ENCODE assay signal across 8 cellular contexts in the genomic region with DNA sequence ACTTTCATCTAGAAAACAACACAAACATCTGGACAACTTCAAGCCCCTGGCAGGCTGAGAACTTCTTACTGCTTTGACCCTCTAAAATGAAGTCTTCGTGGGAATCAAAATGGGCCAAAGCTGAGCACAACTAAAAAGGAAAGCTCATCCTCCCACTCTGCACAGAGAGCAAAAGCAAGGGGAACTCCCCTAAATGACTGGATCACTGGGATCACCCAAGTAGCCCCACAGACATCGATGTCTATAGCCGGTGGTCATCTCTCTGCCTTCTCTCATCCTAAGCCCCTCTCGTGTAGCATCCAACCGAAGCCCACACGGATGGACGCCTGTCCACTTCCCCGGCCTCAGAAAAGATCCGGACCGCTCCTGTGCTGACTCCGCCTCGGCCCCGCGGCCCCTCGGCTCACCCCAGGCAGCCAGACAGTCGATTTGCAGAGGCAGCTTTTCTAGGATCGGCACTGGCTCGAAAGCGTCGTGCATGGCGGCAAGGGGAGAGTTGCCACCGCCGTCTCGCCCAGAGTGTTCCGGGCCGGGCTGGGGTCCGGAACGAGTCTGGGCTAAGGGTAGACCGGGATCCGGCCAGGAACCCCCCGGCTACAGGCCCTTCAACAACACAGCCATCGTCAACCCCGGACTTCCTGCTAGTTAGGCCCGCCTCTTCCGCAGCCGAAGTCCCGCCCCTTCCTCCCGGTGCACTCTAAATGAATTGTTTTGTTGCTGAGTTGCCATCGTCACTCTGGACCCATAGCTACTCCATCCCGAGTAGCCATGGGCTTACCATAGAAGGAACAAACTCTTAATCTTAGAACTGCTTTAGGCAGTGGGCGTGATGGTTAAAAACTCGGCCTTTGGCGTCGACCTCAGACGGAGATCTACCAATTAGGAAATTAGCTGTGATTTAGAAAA. TPM values are rescaled to one million over a fixed set of nuclear protein-coding genes. Genes with fewer than 3 reads are reported as not detected.
DNase-seq lines count a peak whose midpoint lies in the region; ATAC-seq and TF ChIP-seq lines count a peak whose summit lies in the region.

A gene with protein sequence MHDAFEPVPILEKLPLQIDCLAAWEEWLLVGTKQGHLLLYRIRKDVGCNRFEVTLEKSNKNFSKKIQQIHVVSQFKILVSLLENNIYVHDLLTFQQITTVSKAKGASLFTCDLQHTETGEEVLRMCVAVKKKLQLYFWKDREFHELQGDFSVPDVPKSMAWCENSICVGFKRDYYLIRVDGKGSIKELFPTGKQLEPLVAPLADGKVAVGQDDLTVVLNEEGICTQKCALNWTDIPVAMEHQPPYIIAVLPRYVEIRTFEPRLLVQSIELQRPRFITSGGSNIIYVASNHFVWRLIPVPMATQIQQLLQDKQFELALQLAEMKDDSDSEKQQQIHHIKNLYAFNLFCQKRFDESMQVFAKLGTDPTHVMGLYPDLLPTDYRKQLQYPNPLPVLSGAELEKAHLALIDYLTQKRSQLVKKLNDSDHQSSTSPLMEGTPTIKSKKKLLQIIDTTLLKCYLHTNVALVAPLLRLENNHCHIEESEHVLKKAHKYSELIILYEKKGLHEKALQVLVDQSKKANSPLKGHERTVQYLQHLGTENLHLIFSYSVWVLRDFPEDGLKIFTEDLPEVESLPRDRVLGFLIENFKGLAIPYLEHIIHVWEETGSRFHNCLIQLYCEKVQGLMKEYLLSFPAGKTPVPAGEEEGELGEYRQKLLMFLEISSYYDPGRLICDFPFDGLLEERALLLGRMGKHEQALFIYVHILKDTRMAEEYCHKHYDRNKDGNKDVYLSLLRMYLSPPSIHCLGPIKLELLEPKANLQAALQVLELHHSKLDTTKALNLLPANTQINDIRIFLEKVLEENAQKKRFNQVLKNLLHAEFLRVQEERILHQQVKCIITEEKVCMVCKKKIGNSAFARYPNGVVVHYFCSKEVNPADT (minus strand): TSS at position 631 of the 906 bp plus-strand sequence. CDS start 151 bp downstream, at position 480.

- intact Hi-C loops in activated B cell treated with CpG ODN at 0.5 μM for 24 hours (cut with micrococcal nuclease): loop anchor here (1.0 kb wide), 1 partner anchor 65 kb away; a partner anchor contains a TSS

- TF ChIP-seq CTCF in AG04449 (IDR thresholded peaks at IDR 0.05; ENCODE audit: insufficient read depth, low read length, missing control alignments) (no peak), activated B cell treated with CpG ODN at 0.5 μM for 24 hours (IDR thresholded peaks at IDR 0.05) (no peak), cardiac fibroblast (IDR thresholded peaks at IDR 0.05; ENCODE audit: low read depth, low read length) (no peak), smooth muscle cell (IDR thresholded peaks at IDR 0.05; ENCODE audit: borderline replicate concordance, insufficient read depth, poor library complexity, severe bottlenecking) (no peak)

- peaks cover 30% of the 10 kb centered on the region for H3F3A ChIP-seq in smooth muscle cell (ENCODE audit: low read depth)

- H3K4me3 ChIP-seq in AG04449 (ENCODE audit: low read depth, low read length) (peak within 1 kb of the TSS; percentile 79), cardiac fibroblast (replicated peaks in 1 of 2; ENCODE audit: low read depth in 2 of 2, low read length in 2 of 2) (peak within 1 kb of the TSS; percentile 84 to 85), smooth muscle cell (peak within 1 kb of the TSS; percentile 73)

- H3K36me3 Mint-ChIP-seq in activated B cell treated with CpG ODN at 0.5 μM for 24 hours (ENCODE audit: low read depth): peaks cover 37% of the 10 kb centered on the region
- H3K36me3 Mint-ChIP-seq in immature natural killer cell: peaks cover 3 to 10% (median 4%) of the 10 kb centered on the region in 3 donors

- peak within 1 kb of the TSS; percentile 92 for H3K4me2 ChIP-seq in smooth muscle cell

- H3K27me3 Mint-ChIP-seq in activated B cell treated with CpG ODN at 0.5 μM for 24 hours (no peaks in the 10 kb centered on the region), immature natural killer cell (ENCODE audit: low read depth in 3 of 3) (no peaks in the 10 kb centered on the region)

- peaks cover 16% of the 10 kb centered on the region for H3K36me3 ChIP-seq in smooth muscle cell (ENCODE audit: low read depth)

- CTCF ChIA-PET in AG04449 (lab: Yijun Ruan, JAX): interaction anchor here (0.6 to 2.9 kb wide), 4 partner anchors 177 to 503 kb away, joined by 3 to 15 read pairs (median 3); no protein-coding TSS in a partner anchor
- CTCF ChIA-PET in activated B cell treated with CpG ODN at 0.5 μM for 24 hours (lab: Charles Lee): no interaction called here

- peak within 1 kb of the TSS; percentile 71 for H2AFZ ChIP-seq in smooth muscle cell (ENCODE audit: low read depth)

- H3K4me3 Mint-ChIP-seq in activated B cell treated with CpG ODN at 0.5 μM for 24 hours (peak within 1 kb of the TSS; percentile 96), immature natural killer cell (peak within 1 kb of the TSS; percentile 86 to 98 (median 98))

- no peaks in the 10 kb centered on the region for H3K27me3 ChIP-seq in smooth muscle cell (ENCODE audit: low read depth)

- H3K9me3 Mint-ChIP-seq in activated B cell treated with CpG ODN at 0.5 μM for 24 hours: no peaks in the 10 kb centered on the region
- H3K9me3 Mint-ChIP-seq in immature natural killer cell: no peaks in the 10 kb centered on the region

- peak; percentile 34 for DNase-seq in AG04449 (ENCODE audit: low read depth, low spot score)
- peak; percentile 76 for DNase-seq in NCI-H2227 treated with DMSO at 0.1 percent for 48 hours (lab: John Stamatoyannopoulos, UW)
- DNase-seq in activated B cell treated with CpG ODN at 0.5 μM for 24 hours: peak; percentile 77
- DNase-seq in cardiac fibroblast (ENCODE audit: low read depth in 2 of 2): peak; percentile 88 to 91
- peak; percentile 78 to 83 (median 80) for DNase-seq in immature natural killer cell
- peak; percentile 64 for DNase-seq in smooth muscle cell (lab: John Stamatoyannopoulos, UW; ENCODE audit: unreplicated experiment)

- peaks cover 39% of the 10 kb centered on the region for H3K79me2 ChIP-seq in smooth muscle cell (ENCODE audit: low read depth)

- 3% methylated on average over 45 of the region's 45 CpGs for WGBS in smooth muscle cell (ENCODE audit: low lambda C conversion rate)

- H4K20me1 ChIP-seq in smooth muscle cell (ENCODE audit: low read depth): peaks cover 24% of the 10 kb centered on the region

- POLR2A ChIA-PET in AG04449 (lab: Yijun Ruan, JAX) (interaction anchor here (0.6 to 0.7 kb wide), 2 partner anchors 8 to 255 kb away, joined by 3 to 4 read pairs; no protein-coding TSS in a partner anchor), activated B cell treated with CpG ODN at 0.5 μM for 24 hours (lab: Charles Lee) (interaction anchor here (0.6 to 3.1 kb wide), 5 partner anchors 16 to 431 kb away, joined by 3 to 19 read pairs (median 3); a partner anchor contains a TSS)

- H3K27ac ChIP-seq in smooth muscle cell (ENCODE audit: low read depth): peak within 1 kb of the TSS; percentile 67

- H3K27ac Mint-ChIP-seq in activated B cell treated with CpG ODN at 0.5 μM for 24 hours: peak within 1 kb of the TSS; percentile 92
- H3K27ac Mint-ChIP-seq in immature natural killer cell: peak within 1 kb of the TSS; percentile 92 to 99 (median 95)

- ATAC-seq in GM18873 (IDR thresholded peaks at IDR 0.05; ENCODE audit: low FRiP score, unreplicated experiment): peak; percentile 67
- ATAC-seq in HG03135 (IDR thresholded peaks at IDR 0.05; ENCODE audit: unreplicated experiment): peak; percentile 86
- peak; percentile 98 for ATAC-seq in activated B cell treated with CpG ODN at 0.5 μM for 24 hours (ENCODE audit: low read depth)

- H3K4me1 Mint-ChIP-seq in activated B cell treated with CpG ODN at 0.5 μM for 24 hours (peaks cover 38% of the 10 kb centered on the region), immature natural killer cell (peaks cover 32 to 47% of the 10 kb centered on the region in 2 donors)

- H3K4me1 ChIP-seq in smooth muscle cell (ENCODE audit: low read depth): peaks cover 11% of the 10 kb centered on the region

- H3K9ac ChIP-seq in smooth muscle cell (ENCODE audit: low read depth): peak within 1 kb of the TSS; percentile 86

- H3K9me3 ChIP-seq in smooth muscle cell (replicated peaks; ENCODE audit: low read depth): no peaks in the 10 kb centered on the region

RNA-seq across cellular contexts. Expression of the gene that starts here (rescaled TPM):
- total RNA-seq in activated B cell treated with CpG ODN at 0.5 μM for 24 hours (86.1 and 102 TPM in 2 replicates), smooth muscle cell (41.2 and 78.4 TPM in 2 replicates)
- polyA plus RNA-seq in immature natural killer cell (10 to 100 TPM; 17.0 to 44.9 (median 18.3) TPM), smooth muscle cell (35.0 and 36.4 TPM in 2 replicates)

Comparison
In these comparisons a context has a peak if more than half of its experiments do, and no peak if none do; other contexts are left out.
1. Peak in every context shown above with its lines: DNase-seq, ATAC-seq, H3K4me3 ChIP-seq and H3K27ac ChIP-seq.
2. DNase-seq: peak in every context shown above with its lines; median percentile 90 in cardiac fibroblast; 80 in immature natural killer cell; 77 in activated B cell treated with CpG ODN at 0.5 μM for 24 hours; 76 in NCI-H2227 treated with DMSO at 0.1 percent for 48 hours; 64 in smooth muscle cell; 34 in AG04449.